ENCODE assay signal across 8 cellular contexts in genomic region chr6:158536891-158537798, GRCh38. TPM values are rescaled to one million over a fixed set of nuclear protein-coding genes. Genes with fewer than 3 reads are reported as not detected.
A peak's percentile ranks its signal among the peaks of the same experiment; 100 is the strongest.
DNase-seq lines count a peak whose midpoint lies in the region; ATAC-seq and TF ChIP-seq lines count a peak whose summit lies in the region.

No MANE protein-coding gene starts in this region.

- H3K9me3 ChIP-seq in lower lobe of right lung (no peaks in the 10 kb centered on the region), thyroid gland (no peaks in the 10 kb centered on the region)

- no peak overlapping the region for H3K27ac ChIP-seq in RWPE1
- no peak overlapping the region for H3K27ac ChIP-seq in lower lobe of right lung
- H3K27ac ChIP-seq in thyroid gland, result no peak overlapping the region

- no peak overlapping the region for H3K27ac Mint-ChIP-seq in central memory CD8-positive, alpha-beta T cell (ENCODE audit: low read depth)

- H3K36me3 Mint-ChIP-seq in central memory CD8-positive, alpha-beta T cell (ENCODE audit: insufficient read depth), result peaks cover 5% of the 10 kb centered on the region

- POLR2A ChIA-PET in RWPE1 (lab: Yijun Ruan, JAX; ENCODE audit: low non-redundant PET), result no interaction called here

- peaks cover 82% of the 10 kb centered on the region for H3K27me3 Mint-ChIP-seq in central memory CD8-positive, alpha-beta T cell

- peaks cover 4% of the 10 kb centered on the region for H3K4me1 ChIP-seq in lower lobe of right lung
- H3K4me1 ChIP-seq in thyroid gland, result peaks cover 5 to 10% of the 10 kb centered on the region in 2 donors

- TF ChIP-seq CTCF in RWPE1 (conservative IDR thresholded peaks at IDR 0.05; ENCODE audit: low read depth), result no peak
- TF ChIP-seq CTCF in lower lobe of right lung (IDR thresholded peaks at IDR 0.05), result no peak
- no peak for TF ChIP-seq CTCF in thyroid gland (IDR thresholded peaks at IDR 0.05)

- TF ChIP-seq POLR2A in thyroid gland (IDR thresholded peaks at IDR 0.05), result no peak

- ATAC-seq in Right ventricle myocardium superior (ENCODE audit: poor library complexity) (peak; percentile 51), Right ventricle myocardium inferior (no peak), lower lobe of right lung (peak; percentile 49 to 62)
- peak; percentile 21 for ATAC-seq in central memory CD8-positive, alpha-beta T cell (replicated peaks; ENCODE audit: extremely low read depth, poor library complexity, severe bottlenecking)

- no peaks in the 10 kb centered on the region for H3K4me1 Mint-ChIP-seq in central memory CD8-positive, alpha-beta T cell

- H3K4me3 ChIP-seq in lower lobe of right lung (peak overlapping the region; percentile 62), thyroid gland (replicated peaks in 1 of 3) (peak overlapping the region in 1 of 3 donors; percentile 59)

- H3K36me3 ChIP-seq in lower lobe of right lung, result no peaks in the 10 kb centered on the region
- H3K36me3 ChIP-seq in thyroid gland, result no peaks in the 10 kb centered on the region

- H3K27me3 ChIP-seq in lower lobe of right lung (ENCODE audit: low read depth) (peaks cover 26% of the 10 kb centered on the region), thyroid gland (no peaks in the 10 kb centered on the region)

- CTCF ChIA-PET in RWPE1 (lab: Yijun Ruan, JAX), result interaction anchor here (0.6 to 1.6 kb wide), 3 partner anchors 13 to 543 kb away, joined by 3 to 5 read pairs (median 4); no protein-coding TSS in a partner anchor

- WGBS in thyroid gland, 2 donors, result 7 to 8% methylated on average over 27 to 50 of the region's 94 CpGs

- peaks cover 5% of the 10 kb centered on the region for H3K9me3 Mint-ChIP-seq in central memory CD8-positive, alpha-beta T cell

- intact Hi-C loops in Right ventricle myocardium superior (cut with DNase I), result no loop called here
- intact Hi-C loops in Right ventricle myocardium inferior (cut with DNase I), result no loop called here
- intact Hi-C loops in lower lobe of right lung (cut with DNase I), result no loop called here
- intact Hi-C loops in thyroid gland (cut with DNase I), result no loop called here

- no peak for DNase-seq in Right ventricle myocardium superior
- DNase-seq in Right ventricle myocardium inferior (ENCODE audit: missing footprints), result no peak
- DNase-seq in RWPE1 (ENCODE audit: low spot score), result peak; percentile 53
- no peak for DNase-seq in central memory CD8-positive, alpha-beta T cell (ENCODE audit: low spot score in 2 of 2)
- DNase-seq in lower lobe of right lung, result no peak
- peak; percentile 25 to 44 for DNase-seq in thyroid gland
- DNase-seq in HCEC 1CT, result no peak
- DNase-seq in LoVo (ENCODE audit: low spot score), result no peak

- peak overlapping the region; percentile 66 for H3K4me3 Mint-ChIP-seq in central memory CD8-positive, alpha-beta T cell

RNA-seq across cellular contexts. Expression of gene TMEM181, which starts 22.7 kb away (rescaled TPM):
- total RNA-seq in Right ventricle myocardium superior (8.8 TPM), Right ventricle myocardium inferior (10.1 TPM), lower lobe of right lung (28.4 TPM), thyroid gland (10 to 100 TPM; 16.7 to 28.1 (median 21.2) TPM)

Comparison
In these comparisons a context has a peak if more than half of its experiments do, and no peak if none do; other contexts are left out.
1. DNase-seq: peak in RWPE1 (single experiment) and thyroid gland (2 of 2); none in Right ventricle myocardium superior (single experiment), Right ventricle myocardium inferior (single experiment), central memory CD8-positive, alpha-beta T cell (0 of 2), lower lobe of right lung (single experiment), HCEC 1CT (single experiment) and LoVo (single experiment).